ENCODE assay signal across 12 cellular contexts in the genomic region with DNA sequence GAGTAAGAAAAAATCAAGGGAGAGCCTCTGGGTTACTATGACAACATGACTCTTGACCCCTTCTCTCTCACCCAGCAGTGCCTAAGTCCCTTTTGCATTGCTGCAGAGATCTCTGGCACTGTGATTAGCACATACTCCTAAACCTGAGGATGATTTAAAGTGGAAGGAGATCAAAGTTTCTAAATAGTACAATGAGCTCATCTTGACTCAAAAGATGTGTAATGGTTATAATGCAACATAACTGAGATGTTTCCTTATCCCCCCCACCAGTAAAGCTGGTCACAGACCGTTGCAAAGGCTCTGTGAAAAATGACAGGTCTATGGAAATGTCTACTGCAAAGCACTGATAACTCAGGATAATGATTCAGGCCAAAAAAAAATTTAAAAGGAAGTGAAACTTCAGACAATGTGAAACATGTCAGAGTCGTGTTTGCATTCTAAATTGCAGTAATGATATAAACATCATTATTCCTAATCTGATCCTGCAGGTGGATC.
DNase-seq lines count a peak whose midpoint lies in the region; ATAC-seq, FAIRE-seq and TF ChIP-seq lines count a peak whose summit lies in the region.
"Had no signal": no experiment of that assay in that cellular context is flagged by ENCODE, and none has a peak within 500 bp of the region (broad histone marks: within the 10 kb centered on the region; RNA-seq: fewer than 3 reads in every experiment).

No MANE protein-coding gene starts in this region.

- CTCF ChIA-PET in activated B cell treated with CpG ODN at 0.5 μM for 24 hours (lab: Charles Lee): no interaction called here

- no peak for TF ChIP-seq CTCF in DOHH2 (IDR thresholded peaks at IDR 0.05; ENCODE audit: low read depth, low read length, poor library complexity, severe bottlenecking)
- no peak for TF ChIP-seq CTCF in activated B cell treated with CpG ODN at 0.5 μM for 24 hours (IDR thresholded peaks at IDR 0.05)

- intact Hi-C loops in activated B cell treated with CpG ODN at 0.5 μM for 24 hours (cut with micrococcal nuclease): no loop called here

- H3K27me3 ChIP-seq in DOHH2 (ENCODE audit: control insufficient read depth, low read length): no peaks in the 10 kb centered on the region

- H3K9me3 ChIP-seq in DOHH2 (ENCODE audit: control insufficient read depth, insufficient read depth, low read length): no peaks in the 10 kb centered on the region

- peak overlapping the region; percentile 73 for H3K27ac ChIP-seq in DOHH2 (ENCODE audit: low read depth, low read length)
- H3K27ac ChIP-seq: C4-2B had no signal

- H3K4me1 ChIP-seq in DOHH2 (ENCODE audit: control insufficient read depth, low read length): peaks cover 39% of the 10 kb centered on the region

- POLR2A ChIA-PET in activated B cell treated with CpG ODN at 0.5 μM for 24 hours (lab: Charles Lee): no interaction called here

- ATAC-seq in GM21619 (IDR thresholded peaks at IDR 0.05; ENCODE audit: unreplicated experiment) (peak; percentile 54), activated B cell treated with CpG ODN at 0.5 μM for 24 hours (ENCODE audit: low read depth) (peak; percentile 75)

- no peaks in the 10 kb centered on the region for H3K27me3 Mint-ChIP-seq in activated B cell treated with CpG ODN at 0.5 μM for 24 hours

- H3K9me2 ChIP-seq in DOHH2 (replicated peaks; ENCODE audit: control insufficient read depth, low read length): no peaks in the 10 kb centered on the region

- FAIRE-seq in frontal cortex (lab: Jason Lieb, UNC): no peak

- no peaks in the 10 kb centered on the region for H3K36me3 ChIP-seq in DOHH2 (ENCODE audit: control insufficient read depth, low read length)

- DNase-seq in HT1080 (ENCODE audit: low read depth): peak; percentile 13
- DNase-seq in activated B cell treated with CpG ODN at 0.5 μM for 24 hours: no peak
- DNase-seq in NCI-H1436 treated with DMSO at 0.1 percent for 48 hours (lab: John Stamatoyannopoulos, UW): no peak
- no peak for DNase-seq in NCI-H446 (lab: John Stamatoyannopoulos, UW)
- DNase-seq in frontal cortex (ENCODE audit: low spot score in 2 of 2): no peak
- DNase-seq in NCI-H1694 (lab: John Stamatoyannopoulos, UW): no peak
- DNase-seq: NCI-H1105 had no signal

- peaks cover 25% of the 10 kb centered on the region for H3K4me1 Mint-ChIP-seq in activated B cell treated with CpG ODN at 0.5 μM for 24 hours

- H3F3A ChIP-seq in DOHH2 (ENCODE audit: control insufficient read depth, insufficient read depth): no peaks in the 10 kb centered on the region; the same call in 1 of the 2 replicates

- no peak overlapping the region for H3K4me3 Mint-ChIP-seq in activated B cell treated with CpG ODN at 0.5 μM for 24 hours
- H3K4me3 Mint-ChIP-seq: activated T-helper 1 cell treated with anti-CD3 and anti-CD28 coated beads, Interleukin-12 subunit alpha, Interleukin-12 subunit beta, Interleukin-2, Interleukin-4 antibody, amounts not matched to agents 30 ng/mL and 10 ng/mL and 1 ng/mL, durations not matched to agents 14 hours and 24 hours and 36 hours had no signal

- H3K79me2 ChIP-seq in DOHH2 (ENCODE audit: control insufficient read depth, low read length): no peaks in the 10 kb centered on the region

- no peak overlapping the region for H3K27ac Mint-ChIP-seq in activated B cell treated with CpG ODN at 0.5 μM for 24 hours
- H3K27ac Mint-ChIP-seq: activated T-helper 1 cell treated with anti-CD3 and anti-CD28 coated beads, Interleukin-12 subunit alpha, Interleukin-12 subunit beta, Interleukin-2, Interleukin-4 antibody, amounts not matched to agents 30 ng/mL and 10 ng/mL and 1 ng/mL, durations not matched to agents 14 hours and 24 hours and 36 hours had no signal

- no peaks in the 10 kb centered on the region for H3K36me3 Mint-ChIP-seq in activated B cell treated with CpG ODN at 0.5 μM for 24 hours (ENCODE audit: low read depth)

- peak overlapping the region; percentile 56 for H3K4me3 ChIP-seq in DOHH2 (ENCODE audit: low read length)
- H3K4me3 ChIP-seq: lung had no signal

- H3K9me3 Mint-ChIP-seq in activated B cell treated with CpG ODN at 0.5 μM for 24 hours: peaks cover 2% of the 10 kb centered on the region
- H3K9me3 Mint-ChIP-seq: activated T-helper 1 cell treated with anti-CD3 and anti-CD28 coated beads, Interleukin-12 subunit alpha, Interleukin-12 subunit beta, Interleukin-2, Interleukin-4 antibody, amounts not matched to agents 30 ng/mL and 10 ng/mL and 1 ng/mL, durations not matched to agents 14 hours and 24 hours and 36 hours had no signal

- peak overlapping the region; percentile 65 for H3K4me2 ChIP-seq in DOHH2 (ENCODE audit: low read length)

- H4K20me1 ChIP-seq in DOHH2 (ENCODE audit: control insufficient read depth, insufficient read depth, low read depth, low read length): no peaks in the 10 kb centered on the region
